Comparison of ENCODE assay signal across 2 cellular contexts in the genomic region with DNA sequence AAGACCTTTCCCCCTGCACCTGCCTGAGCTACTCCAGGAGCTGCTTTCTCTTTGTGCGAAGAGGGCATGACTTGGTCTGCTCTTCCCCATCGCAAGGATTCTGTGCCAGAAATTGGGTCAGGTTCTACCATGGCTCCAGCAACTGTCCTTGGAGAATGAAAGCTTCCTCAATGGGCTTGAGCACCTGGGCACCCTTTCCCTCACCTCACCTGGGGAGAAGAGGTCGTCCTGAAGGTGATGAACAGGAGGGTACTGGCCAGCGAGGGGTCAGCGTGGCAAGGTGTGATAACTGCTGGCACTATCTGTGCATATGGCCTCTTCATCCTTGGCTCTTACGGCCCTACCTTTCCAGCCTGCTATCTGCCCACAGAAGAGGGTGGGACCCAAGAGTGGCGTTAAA.
TF ChIP-seq lines count a peak whose summit lies in the region.

No MANE protein-coding gene starts in this region.

TF ChIP-seq in SK-N-SH, 30 proteins besides CTCF, POLR2A, EP300 and RAD21 (continued from another document):
- TF ChIP-seq MEF2A (IDR thresholded peaks at IDR 0.05; ENCODE audit: borderline replicate concordance, low read depth), result no peak
- no peak for TF ChIP-seq YY1 (IDR thresholded peaks at IDR 0.05; ENCODE audit: low read depth)
- no peak for TF ChIP-seq GABPA (IDR thresholded peaks at IDR 0.05; ENCODE audit: low read depth)
- TF ChIP-seq SMC3 (IDR thresholded peaks at IDR 0.05; ENCODE audit: low read depth, low read length), result no peak
- no peak for TF ChIP-seq SIN3A (IDR thresholded peaks at IDR 0.05; ENCODE audit: borderline replicate concordance, low read depth, low read length)
- no peak for TF ChIP-seq FOXJ3 (CRISPR knock-in tag; IDR thresholded peaks at IDR 0.05)
- TF ChIP-seq NFIC (IDR thresholded peaks at IDR 0.05; ENCODE audit: borderline replicate concordance), result no peak
- no peak for TF ChIP-seq RCOR1 (IDR thresholded peaks at IDR 0.05; ENCODE audit: low read length)
- TF ChIP-seq, protein P1, sequence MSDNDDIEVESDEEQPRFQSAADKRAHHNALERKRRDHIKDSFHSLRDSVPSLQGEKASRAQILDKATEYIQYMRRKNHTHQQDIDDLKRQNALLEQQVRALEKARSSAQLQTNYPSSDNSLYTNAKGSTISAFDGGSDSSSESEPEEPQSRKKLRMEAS (IDR thresholded peaks at IDR 0.05; ENCODE audit: low read depth), result no peak
- no peak for TF ChIP-seq POLR2AphosphoS5 (IDR thresholded peaks at IDR 0.05; ENCODE audit: low read depth, low read length)
- TF ChIP-seq FOXM1 (IDR thresholded peaks at IDR 0.05; ENCODE audit: low read depth), result no peak
- no peak for TF ChIP-seq TEAD4 (IDR thresholded peaks at IDR 0.05; ENCODE audit: borderline replicate concordance, insufficient read depth)
- TF ChIP-seq, protein P2, sequence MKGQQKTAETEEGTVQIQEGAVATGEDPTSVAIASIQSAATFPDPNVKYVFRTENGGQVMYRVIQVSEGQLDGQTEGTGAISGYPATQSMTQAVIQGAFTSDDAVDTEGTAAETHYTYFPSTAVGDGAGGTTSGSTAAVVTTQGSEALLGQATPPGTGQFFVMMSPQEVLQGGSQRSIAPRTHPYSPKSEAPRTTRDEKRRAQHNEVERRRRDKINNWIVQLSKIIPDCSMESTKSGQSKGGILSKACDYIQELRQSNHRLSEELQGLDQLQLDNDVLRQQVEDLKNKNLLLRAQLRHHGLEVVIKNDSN (IDR thresholded peaks at IDR 0.05; ENCODE audit: borderline replicate concordance, low read depth), result no peak
- TF ChIP-seq CHD2 (IDR thresholded peaks at IDR 0.05; ENCODE audit: low read length, partially characterized antibody), result no peak
- no peak for TF ChIP-seq EZH2phosphoT487 (IDR thresholded peaks at IDR 0.05; ENCODE audit: borderline replicate concordance, low read depth)
- no peak for TF ChIP-seq JUND (IDR thresholded peaks at IDR 0.05)
- no peak for TF ChIP-seq RFX5 (IDR thresholded peaks at IDR 0.05; ENCODE audit: low read length)
- TF ChIP-seq TCF12 (IDR thresholded peaks at IDR 0.05), result no peak

TF ChIP-seq in SK-N-SH treated with all-trans-retinoic acid at 6 μM for 48 hours, 23 proteins besides CTCF, POLR2A, EP300 and RAD21:
- TF ChIP-seq, protein P3, sequence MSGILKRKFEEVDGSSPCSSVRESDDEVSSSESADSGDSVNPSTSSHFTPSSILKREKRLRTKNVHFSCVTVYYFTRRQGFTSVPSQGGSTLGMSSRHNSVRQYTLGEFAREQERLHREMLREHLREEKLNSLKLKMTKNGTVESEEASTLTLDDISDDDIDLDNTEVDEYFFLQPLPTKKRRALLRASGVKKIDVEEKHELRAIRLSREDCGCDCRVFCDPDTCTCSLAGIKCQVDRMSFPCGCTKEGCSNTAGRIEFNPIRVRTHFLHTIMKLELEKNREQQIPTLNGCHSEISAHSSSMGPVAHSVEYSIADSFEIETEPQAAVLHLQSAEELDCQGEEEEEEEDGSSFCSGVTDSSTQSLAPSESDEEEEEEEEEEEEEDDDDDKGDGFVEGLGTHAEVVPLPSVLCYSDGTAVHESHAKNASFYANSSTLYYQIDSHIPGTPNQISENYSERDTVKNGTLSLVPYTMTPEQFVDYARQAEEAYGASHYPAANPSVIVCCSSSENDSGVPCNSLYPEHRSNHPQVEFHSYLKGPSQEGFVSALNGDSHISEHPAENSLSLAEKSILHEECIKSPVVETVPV (CRISPR knock-in tag; IDR thresholded peaks at IDR 0.05), result no peak
- TF ChIP-seq TCF4 (CRISPR knock-in tag; IDR thresholded peaks at IDR 0.05; ENCODE audit: borderline replicate concordance) (no peak), RARB (CRISPR knock-in tag; IDR thresholded peaks at IDR 0.05) (no peak), SNAI2 (CRISPR knock-in tag; IDR thresholded peaks at IDR 0.05) (no peak), OSR1 (CRISPR knock-in tag; IDR thresholded peaks at IDR 0.05) (no peak)
- TF ChIP-seq, protein P4, sequence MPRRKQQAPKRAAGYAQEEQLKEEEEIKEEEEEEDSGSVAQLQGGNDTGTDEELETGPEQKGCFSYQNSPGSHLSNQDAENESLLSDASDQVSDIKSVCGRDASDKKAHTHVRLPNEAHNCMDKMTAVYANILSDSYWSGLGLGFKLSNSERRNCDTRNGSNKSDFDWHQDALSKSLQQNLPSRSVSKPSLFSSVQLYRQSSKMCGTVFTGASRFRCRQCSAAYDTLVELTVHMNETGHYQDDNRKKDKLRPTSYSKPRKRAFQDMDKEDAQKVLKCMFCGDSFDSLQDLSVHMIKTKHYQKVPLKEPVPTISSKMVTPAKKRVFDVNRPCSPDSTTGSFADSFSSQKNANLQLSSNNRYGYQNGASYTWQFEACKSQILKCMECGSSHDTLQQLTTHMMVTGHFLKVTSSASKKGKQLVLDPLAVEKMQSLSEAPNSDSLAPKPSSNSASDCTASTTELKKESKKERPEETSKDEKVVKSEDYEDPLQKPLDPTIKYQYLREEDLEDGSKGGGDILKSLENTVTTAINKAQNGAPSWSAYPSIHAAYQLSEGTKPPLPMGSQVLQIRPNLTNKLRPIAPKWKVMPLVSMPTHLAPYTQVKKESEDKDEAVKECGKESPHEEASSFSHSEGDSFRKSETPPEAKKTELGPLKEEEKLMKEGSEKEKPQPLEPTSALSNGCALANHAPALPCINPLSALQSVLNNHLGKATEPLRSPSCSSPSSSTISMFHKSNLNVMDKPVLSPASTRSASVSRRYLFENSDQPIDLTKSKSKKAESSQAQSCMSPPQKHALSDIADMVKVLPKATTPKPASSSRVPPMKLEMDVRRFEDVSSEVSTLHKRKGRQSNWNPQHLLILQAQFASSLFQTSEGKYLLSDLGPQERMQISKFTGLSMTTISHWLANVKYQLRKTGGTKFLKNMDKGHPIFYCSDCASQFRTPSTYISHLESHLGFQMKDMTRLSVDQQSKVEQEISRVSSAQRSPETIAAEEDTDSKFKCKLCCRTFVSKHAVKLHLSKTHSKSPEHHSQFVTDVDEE (CRISPR knock-in tag; IDR thresholded peaks at IDR 0.05), result no peak
- TF ChIP-seq, protein P5, sequence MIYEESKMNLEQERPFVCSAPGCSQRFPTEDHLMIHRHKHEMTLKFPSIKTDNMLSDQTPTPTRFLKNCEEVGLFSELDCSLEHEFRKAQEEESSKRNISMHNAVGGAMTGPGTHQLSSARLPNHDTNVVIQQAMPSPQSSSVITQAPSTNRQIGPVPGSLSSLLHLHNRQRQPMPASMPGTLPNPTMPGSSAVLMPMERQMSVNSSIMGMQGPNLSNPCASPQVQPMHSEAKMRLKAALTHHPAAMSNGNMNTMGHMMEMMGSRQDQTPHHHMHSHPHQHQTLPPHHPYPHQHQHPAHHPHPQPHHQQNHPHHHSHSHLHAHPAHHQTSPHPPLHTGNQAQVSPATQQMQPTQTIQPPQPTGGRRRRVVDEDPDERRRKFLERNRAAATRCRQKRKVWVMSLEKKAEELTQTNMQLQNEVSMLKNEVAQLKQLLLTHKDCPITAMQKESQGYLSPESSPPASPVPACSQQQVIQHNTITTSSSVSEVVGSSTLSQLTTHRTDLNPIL (CRISPR knock-in tag; IDR thresholded peaks at IDR 0.05; ENCODE audit: low read depth), result no peak
